ENCODE assay signal across 8 cellular contexts in genomic region chr22:31229402-31230140, GRCh38. TPM values are rescaled to one million over a fixed set of nuclear protein-coding genes. Genes with fewer than 3 reads are reported as not detected.
A peak's percentile ranks its signal among the peaks of the same experiment; 100 is the strongest.
DNase-seq lines count a peak whose midpoint lies in the region; ATAC-seq, FAIRE-seq and TF ChIP-seq lines count a peak whose summit lies in the region.

No MANE protein-coding gene starts in this region.

- H3K27me3 Mint-ChIP-seq in chondrocyte (ENCODE audit: low read depth) = no peaks in the 10 kb centered on the region

- H3K9me3 ChIP-seq in BLaER1 (no peaks in the 10 kb centered on the region), mucosa of descending colon (no peaks in the 10 kb centered on the region)

- no peak for TF ChIP-seq CTCF in chondrocyte (IDR thresholded peaks at IDR 0.05)
- no peak for TF ChIP-seq CTCF in mucosa of descending colon (IDR thresholded peaks at IDR 0.05)

- H3K4me1 Mint-ChIP-seq in chondrocyte (ENCODE audit: low read depth) = peaks cover 34% of the 10 kb centered on the region

- peak overlapping the region; percentile 55 for H3K4me2 ChIP-seq in BLaER1

- no peaks in the 10 kb centered on the region for H3K27me3 ChIP-seq in BLaER1

- FAIRE-seq in frontal cortex (lab: Jason Lieb, UNC) = no peak

- peak overlapping the region; percentile 78 for H3K27ac ChIP-seq in BLaER1

- no peak overlapping the region for H3K4me3 Mint-ChIP-seq in chondrocyte (ENCODE audit: unreplicated experiment)

- H3K4me1 ChIP-seq in BLaER1 (peaks cover 61% of the 10 kb centered on the region), mucosa of descending colon (ENCODE audit: low read depth) (peaks cover 59% of the 10 kb centered on the region)

- in situ Hi-C loops in KBM-7 (cut with MboI; ENCODE audit: low pct_unique_long_range_greater_than_20kb, low sequenced_read_pairs) = no loop called here

- DNase-seq in MV-4-11 (lab: John Stamatoyannopoulos, UW) (peak; percentile 8), chondrocyte (ENCODE audit: low spot score) (no peak), mucosa of descending colon (peak in 2 of 3 donors; percentile 60 to 87), KBM-7 (no peak), frontal cortex (ENCODE audit: low spot score in 2 of 2) (no peak)
- DNase-seq in central memory CD4-positive, alpha-beta T cell = no peak

- H3K36me3 ChIP-seq in BLaER1 (peaks cover 75% of the 10 kb centered on the region), mucosa of descending colon (ENCODE audit: low read depth) (no peaks in the 10 kb centered on the region)

- no peak overlapping the region for H3K4me3 ChIP-seq in BLaER1
- H3K4me3 ChIP-seq in mucosa of descending colon = no peak overlapping the region

- H3K9ac ChIP-seq in BLaER1 = 0 out of 2 replicates have a peak overlapping the region, but pooled peaks have one; percentile 12

- peak overlapping the region; percentile 18 for H3K27ac Mint-ChIP-seq in chondrocyte (ENCODE audit: unreplicated experiment)

- peaks cover 34% of the 10 kb centered on the region; the same call in 1 of the 2 replicates for H4K20me1 ChIP-seq in BLaER1

- no peaks in the 10 kb centered on the region for H3K9me3 Mint-ChIP-seq in chondrocyte (ENCODE audit: low read depth)

- intact Hi-C loops in mucosa of descending colon (cut with DNase I, micrococcal nuclease) = no loop called here

- H3K36me3 Mint-ChIP-seq in chondrocyte (ENCODE audit: low read depth) = no peaks in the 10 kb centered on the region

- ATAC-seq in mucosa of descending colon (peak; percentile 54), GM19035 (IDR thresholded peaks at IDR 0.05; ENCODE audit: unreplicated experiment) (no peak)

RNA-seq across cellular contexts. Expression of gene LIMK2, which starts 17.5 kb away (rescaled TPM):
- total RNA-seq in chondrocyte (54.4 to 91.0 TPM (median 58.6 TPM) in 3 replicates), mucosa of descending colon (100 to 1,000 TPM in 2 of 3 donors, 10 to 100 TPM in 1; 76.7 to 137 (median 120) TPM), frontal cortex (13.9 TPM)

Comparison
In these comparisons a context has a peak if more than half of its experiments do, and no peak if none do; other contexts are left out.
1. DNase-seq: peak in MV-4-11 (single experiment) and mucosa of descending colon (2 of 3); none in chondrocyte (single experiment), KBM-7 (single experiment), central memory CD4-positive, alpha-beta T cell (single experiment) and frontal cortex (0 of 2).